8 cellular contexts compared by ENCODE assay signal in genomic region chr14:34983148-34983760, GRCh38. TPM values are rescaled to one million over a fixed set of nuclear protein-coding genes. Genes with fewer than 3 reads are reported as not detected.
DNase-seq lines count a peak whose midpoint lies in the region; ATAC-seq, FAIRE-seq and TF ChIP-seq lines count a peak whose summit lies in the region.

No MANE protein-coding gene starts in this region.

- H3K27ac ChIP-seq in keratinocyte (ENCODE audit: control insufficient read depth, insufficient read depth, low read length): peak overlapping the region; percentile 89
- peak overlapping the region; percentile 95 for H3K27ac ChIP-seq in thymus (ENCODE audit: low read depth)

- no peak for TF ChIP-seq CTCF in activated B cell treated with CpG ODN at 0.5 μM for 24 hours (IDR thresholded peaks at IDR 0.05)
- no peak for TF ChIP-seq CTCF in keratinocyte (optimal IDR thresholded peaks at IDR 0.05 in 1 of 3, IDR thresholded peaks at IDR 0.05 in 1 of 3, conservative IDR thresholded peaks at IDR 0.05 in 1 of 3; ENCODE audit: extremely low read depth in 1 of 3, insufficient read depth in 2 of 3, low read length in 3 of 3)

- DNase-seq in GM19238 (ENCODE audit: insufficient read length, low spot score) (peak; percentile 6), activated B cell treated with CpG ODN at 0.5 μM for 24 hours (no peak), keratinocyte (ENCODE audit: low read depth, low spot score) (no peak), NCI-H524 treated with DMSO at 0.1 percent for 48 hours (lab: John Stamatoyannopoulos, UW) (no peak), T-helper 9 cell (no peak)
- no peak for DNase-seq in activated effector memory CD4-positive, alpha-beta T cell treated with anti-CD3 and anti-CD28 coated beads, Interleukin-2, amount 50 U/mL, for 16 hours

- no peaks in the 10 kb centered on the region for H3K27me3 ChIP-seq in keratinocyte (ENCODE audit: control insufficient read depth, extremely low read depth, insufficient read depth, low read length)
- no peaks in the 10 kb centered on the region for H3K27me3 ChIP-seq in thymus (ENCODE audit: control insufficient read depth, insufficient read depth)

- dilution Hi-C loops in keratinocyte (cut with MboI; ENCODE audit: extremely low pct_ligation_motif_present, low sequenced_read_pairs): no loop called here

- H3K27me3 Mint-ChIP-seq in activated B cell treated with CpG ODN at 0.5 μM for 24 hours: no peaks in the 10 kb centered on the region

- H3K9me3 ChIP-seq in keratinocyte (ENCODE audit: control insufficient read depth, low read depth, low read length) (no peaks in the 10 kb centered on the region), thymus (ENCODE audit: control insufficient read depth) (no peaks in the 10 kb centered on the region)

- H3K9me1 ChIP-seq in keratinocyte (ENCODE audit: control insufficient read depth, extremely low read depth, insufficient read depth, low read length): no peaks in the 10 kb centered on the region

- POLR2A ChIA-PET in activated B cell treated with CpG ODN at 0.5 μM for 24 hours (lab: Charles Lee): interaction anchor here (0.7 to 3.4 kb wide), 9 partner anchors 16 to 433 kb away, joined by 3 to 54 read pairs (median 15); partner anchors contain the start of genes BAZ1A, FAM177A1, NFKBIA and PPP2R3C

- WGBS in thymus: under 1% methylated on average over 28 of the region's 28 CpGs

- peaks cover 12% of the 10 kb centered on the region for H3K36me3 Mint-ChIP-seq in activated B cell treated with CpG ODN at 0.5 μM for 24 hours (ENCODE audit: low read depth)

- FAIRE-seq in keratinocyte (lab: Jason Lieb, UNC): no peak

- H3K36me3 ChIP-seq in keratinocyte (ENCODE audit: control insufficient read depth in 2 of 2, extremely low read depth in 1 of 2, insufficient read depth in 2 of 2, low read length in 2 of 2): no peaks in the 10 kb centered on the region
- H3K36me3 ChIP-seq in thymus (ENCODE audit: control insufficient read depth, insufficient read depth): no peaks in the 10 kb centered on the region

- CTCF ChIA-PET in activated B cell treated with CpG ODN at 0.5 μM for 24 hours (lab: Charles Lee): interaction anchor here (1.4 kb wide), 1 partner anchor 110 kb away, joined by 4 read pairs; no protein-coding TSS in a partner anchor

- H3K4me1 Mint-ChIP-seq in activated B cell treated with CpG ODN at 0.5 μM for 24 hours: peaks cover 22% of the 10 kb centered on the region

- peak overlapping the region; percentile 95 for H3K9ac ChIP-seq in keratinocyte (ENCODE audit: control insufficient read depth, extremely low read depth, insufficient read depth, low read length)

- H3K4me2 ChIP-seq in keratinocyte (ENCODE audit: control insufficient read depth, extremely low read depth, insufficient read depth, low read depth, low read length): peak overlapping the region; percentile 87

- no peaks in the 10 kb centered on the region for H3K9me3 Mint-ChIP-seq in activated B cell treated with CpG ODN at 0.5 μM for 24 hours

- ATAC-seq in HG03039 (IDR thresholded peaks at IDR 0.05; ENCODE audit: unreplicated experiment): peak; percentile 18
- peak; percentile 6 for ATAC-seq in activated B cell treated with CpG ODN at 0.5 μM for 24 hours (ENCODE audit: low read depth)

- H3K4me1 ChIP-seq in keratinocyte (ENCODE audit: control insufficient read depth, extremely low read depth, insufficient read depth, low read length): peaks cover 16% of the 10 kb centered on the region
- H3K4me1 ChIP-seq in thymus (ENCODE audit: control insufficient read depth, insufficient read depth, low read length): peaks cover 11% of the 10 kb centered on the region

- H4K20me1 ChIP-seq in keratinocyte (ENCODE audit: control insufficient read depth, extremely low read depth, insufficient read depth, low read length): no peaks in the 10 kb centered on the region

- H3K4me3 Mint-ChIP-seq in activated B cell treated with CpG ODN at 0.5 μM for 24 hours: no peak overlapping the region

- H2AFZ ChIP-seq in keratinocyte (ENCODE audit: control insufficient read depth, low read length): peak overlapping the region; percentile 90

- peak overlapping the region; percentile 82 to 92 (median 87) for H3K4me3 ChIP-seq in keratinocyte (ENCODE audit: control insufficient read depth in 2 of 3, extremely low read depth in 1 of 3, insufficient read depth in 2 of 3, low read depth in 1 of 3, low read length in 3 of 3)
- peak overlapping the region; percentile 88 for H3K4me3 ChIP-seq in thymus (ENCODE audit: low read length)

- H3K79me2 ChIP-seq in keratinocyte (ENCODE audit: control insufficient read depth, insufficient read depth, low read length): peaks cover 71% of the 10 kb centered on the region

- intact Hi-C loops in activated B cell treated with CpG ODN at 0.5 μM for 24 hours (cut with micrococcal nuclease): loop anchor here (2.0 to 5.0 kb wide), 4 partner anchors 311 to 520 kb away; partner anchors contain the start of genes EAPP, SNX6 and SPTSSA

- H3K27ac Mint-ChIP-seq in activated B cell treated with CpG ODN at 0.5 μM for 24 hours: no peak overlapping the region

RNA-seq across cellular contexts. Expression of gene SRP54, which starts 0.5 kb away (rescaled TPM):
- 51.2 and 54.7 TPM in 2 replicates for total RNA-seq in activated B cell treated with CpG ODN at 0.5 μM for 24 hours
- polyA plus RNA-seq in keratinocyte: 18.0 to 52.2 TPM (median 41.6 TPM) in 3 replicates
- polyA plus RNA-seq in keratinocyte (2011; ENCODE audit: low read depth): 126 TPM
- 28.3 and 43.3 TPM in 2 replicates for polyA plus RNA-seq in keratinocyte (2011; cell fraction: cytosol; rRNA removed)
- polyA plus RNA-seq in keratinocyte (2011; cell fraction: nucleus; rRNA removed): 65.9 and 74.9 TPM in 2 replicates
- 45.9 and 53.8 TPM in 2 replicates for polyA plus RNA-seq in keratinocyte (2012; ENCODE audit: low replicate concordance)
- polyA minus RNA-seq in keratinocyte: 20.6 to 29.4 TPM (median 26.6 TPM) in 3 replicates
- polyA minus RNA-seq in keratinocyte (2011; cell fraction: cytosol; rRNA and poly(A)+ RNA removed): 22.8 TPM
- polyA minus RNA-seq in keratinocyte (2011; cell fraction: nucleus; rRNA and poly(A)+ RNA removed): 20.6 and 33.7 TPM in 2 replicates
- 33.7 TPM for polyA plus RNA-seq in thymus
